5 cellular contexts compared by ENCODE assay signal in the genomic region with DNA sequence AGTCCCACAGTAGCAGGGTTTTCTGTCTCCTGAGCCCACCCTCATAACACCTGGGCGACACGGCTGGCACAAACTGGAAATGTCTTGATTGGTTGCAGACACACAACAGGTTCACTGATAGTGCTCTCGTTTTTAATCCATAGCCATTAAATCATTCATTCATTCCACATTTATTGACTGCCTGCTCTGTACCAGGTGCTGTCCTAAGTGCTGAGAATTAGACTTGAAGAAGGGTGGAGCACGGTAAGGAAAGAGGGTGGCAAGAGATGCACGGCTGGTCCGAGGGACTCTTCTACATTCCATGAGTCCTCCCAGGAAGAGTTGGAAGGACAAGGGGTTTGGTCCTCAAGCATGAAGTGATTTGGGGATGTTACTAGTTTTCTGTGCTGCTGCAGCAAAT.
TF ChIP-seq lines count a peak whose summit lies in the region.

No MANE protein-coding gene starts in this region.

TF ChIP-seq in SK-N-SH, 30 proteins besides CTCF, POLR2A, EP300 and RAD21 (continued from another document):
- TF ChIP-seq, protein P1, sequence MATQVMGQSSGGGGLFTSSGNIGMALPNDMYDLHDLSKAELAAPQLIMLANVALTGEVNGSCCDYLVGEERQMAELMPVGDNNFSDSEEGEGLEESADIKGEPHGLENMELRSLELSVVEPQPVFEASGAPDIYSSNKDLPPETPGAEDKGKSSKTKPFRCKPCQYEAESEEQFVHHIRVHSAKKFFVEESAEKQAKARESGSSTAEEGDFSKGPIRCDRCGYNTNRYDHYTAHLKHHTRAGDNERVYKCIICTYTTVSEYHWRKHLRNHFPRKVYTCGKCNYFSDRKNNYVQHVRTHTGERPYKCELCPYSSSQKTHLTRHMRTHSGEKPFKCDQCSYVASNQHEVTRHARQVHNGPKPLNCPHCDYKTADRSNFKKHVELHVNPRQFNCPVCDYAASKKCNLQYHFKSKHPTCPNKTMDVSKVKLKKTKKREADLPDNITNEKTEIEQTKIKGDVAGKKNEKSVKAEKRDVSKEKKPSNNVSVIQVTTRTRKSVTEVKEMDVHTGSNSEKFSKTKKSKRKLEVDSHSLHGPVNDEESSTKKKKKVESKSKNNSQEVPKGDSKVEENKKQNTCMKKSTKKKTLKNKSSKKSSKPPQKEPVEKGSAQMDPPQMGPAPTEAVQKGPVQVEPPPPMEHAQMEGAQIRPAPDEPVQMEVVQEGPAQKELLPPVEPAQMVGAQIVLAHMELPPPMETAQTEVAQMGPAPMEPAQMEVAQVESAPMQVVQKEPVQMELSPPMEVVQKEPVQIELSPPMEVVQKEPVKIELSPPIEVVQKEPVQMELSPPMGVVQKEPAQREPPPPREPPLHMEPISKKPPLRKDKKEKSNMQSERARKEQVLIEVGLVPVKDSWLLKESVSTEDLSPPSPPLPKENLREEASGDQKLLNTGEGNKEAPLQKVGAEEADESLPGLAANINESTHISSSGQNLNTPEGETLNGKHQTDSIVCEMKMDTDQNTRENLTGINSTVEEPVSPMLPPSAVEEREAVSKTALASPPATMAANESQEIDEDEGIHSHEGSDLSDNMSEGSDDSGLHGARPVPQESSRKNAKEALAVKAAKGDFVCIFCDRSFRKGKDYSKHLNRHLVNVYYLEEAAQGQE (IDR thresholded peaks at IDR 0.05; ENCODE audit: low read depth, low read length) = peak; percentile 74

TF ChIP-seq in SK-N-SH treated with all-trans-retinoic acid at 6 μM for 48 hours, 23 proteins besides CTCF, POLR2A, EP300 and RAD21 (continued from another document and continues in another):
- TF ChIP-seq, protein P2, sequence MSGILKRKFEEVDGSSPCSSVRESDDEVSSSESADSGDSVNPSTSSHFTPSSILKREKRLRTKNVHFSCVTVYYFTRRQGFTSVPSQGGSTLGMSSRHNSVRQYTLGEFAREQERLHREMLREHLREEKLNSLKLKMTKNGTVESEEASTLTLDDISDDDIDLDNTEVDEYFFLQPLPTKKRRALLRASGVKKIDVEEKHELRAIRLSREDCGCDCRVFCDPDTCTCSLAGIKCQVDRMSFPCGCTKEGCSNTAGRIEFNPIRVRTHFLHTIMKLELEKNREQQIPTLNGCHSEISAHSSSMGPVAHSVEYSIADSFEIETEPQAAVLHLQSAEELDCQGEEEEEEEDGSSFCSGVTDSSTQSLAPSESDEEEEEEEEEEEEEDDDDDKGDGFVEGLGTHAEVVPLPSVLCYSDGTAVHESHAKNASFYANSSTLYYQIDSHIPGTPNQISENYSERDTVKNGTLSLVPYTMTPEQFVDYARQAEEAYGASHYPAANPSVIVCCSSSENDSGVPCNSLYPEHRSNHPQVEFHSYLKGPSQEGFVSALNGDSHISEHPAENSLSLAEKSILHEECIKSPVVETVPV (CRISPR knock-in tag; IDR thresholded peaks at IDR 0.05) = no peak
- TF ChIP-seq GLIS3 (CRISPR knock-in tag; IDR thresholded peaks at IDR 0.05) = no peak
- TF ChIP-seq, protein P3, sequence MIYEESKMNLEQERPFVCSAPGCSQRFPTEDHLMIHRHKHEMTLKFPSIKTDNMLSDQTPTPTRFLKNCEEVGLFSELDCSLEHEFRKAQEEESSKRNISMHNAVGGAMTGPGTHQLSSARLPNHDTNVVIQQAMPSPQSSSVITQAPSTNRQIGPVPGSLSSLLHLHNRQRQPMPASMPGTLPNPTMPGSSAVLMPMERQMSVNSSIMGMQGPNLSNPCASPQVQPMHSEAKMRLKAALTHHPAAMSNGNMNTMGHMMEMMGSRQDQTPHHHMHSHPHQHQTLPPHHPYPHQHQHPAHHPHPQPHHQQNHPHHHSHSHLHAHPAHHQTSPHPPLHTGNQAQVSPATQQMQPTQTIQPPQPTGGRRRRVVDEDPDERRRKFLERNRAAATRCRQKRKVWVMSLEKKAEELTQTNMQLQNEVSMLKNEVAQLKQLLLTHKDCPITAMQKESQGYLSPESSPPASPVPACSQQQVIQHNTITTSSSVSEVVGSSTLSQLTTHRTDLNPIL (CRISPR knock-in tag; IDR thresholded peaks at IDR 0.05; ENCODE audit: low read depth) = no peak
- TF ChIP-seq ZNF70 (CRISPR knock-in tag; IDR thresholded peaks at IDR 0.05) = no peak

TF ChIP-seq in A549, 52 proteins besides CTCF, POLR2A, EP300 and RAD21:
- TF ChIP-seq, protein P1 (IDR thresholded peaks at IDR 0.05) = peak; percentile 30; the same call in 1 of the 2 replicates
- no peak for TF ChIP-seq HOXA7 (CRISPR knock-in tag; IDR thresholded peaks at IDR 0.05)

TF ChIP-seq in HCT116, 20 proteins besides CTCF, POLR2A, EP300 and RAD21 (continued from another document):
- TF ChIP-seq, protein P1 (IDR thresholded peaks at IDR 0.05; ENCODE audit: low read depth) = peak; percentile 10; the same call in 1 of the 2 replicates

TF ChIP-seq in Ishikawa, 13 proteins besides CTCF, POLR2A, EP300 and RAD21 (continued from another document):
- TF ChIP-seq, protein P1 (IDR thresholded peaks at IDR 0.05; ENCODE audit: low read depth) = peak; percentile 65
